ENCODE assay signal across 10 cellular contexts in genomic region chr2:131394147-131394931, GRCh38. TPM values are rescaled to one million over a fixed set of nuclear protein-coding genes. Genes with fewer than 3 reads are reported as not detected.
DNase-seq lines count a peak whose midpoint lies in the region; ATAC-seq, FAIRE-seq and TF ChIP-seq lines count a peak whose summit lies in the region.
"Had no signal": no experiment of that assay in that cellular context is flagged by ENCODE, and none has a peak within 500 bp of the region (broad histone marks: within the 10 kb centered on the region; RNA-seq: fewer than 3 reads in every experiment).

No MANE protein-coding gene starts in this region.

- H2BK12ac ChIP-seq in H1 (ENCODE audit: low read depth, low read length): peak overlapping the region; percentile 39; the same call in 1 of the 2 replicates

- no peak overlapping the region for H3K56ac ChIP-seq in H1 (replicated peaks; ENCODE audit: insufficient read length, low read depth, low read length)

- H3K4me1 Mint-ChIP-seq in mesothelial cell of epicardium: peaks cover 11% of the 10 kb centered on the region

- no peak overlapping the region for H2BK120ac ChIP-seq in H1 (replicated peaks; ENCODE audit: low read depth, low read length)

- no peak overlapping the region for H3K27ac ChIP-seq in H1 (ENCODE audit: low read depth, low read length)

- H3K9ac ChIP-seq in H1 (replicated peaks in 1 of 4; ENCODE audit: extremely low read depth in 1 of 4, low read depth in 3 of 4, low read length in 3 of 4): peak overlapping the region in 1 of 4 experiments; percentile 40; a peak in 2 of 7 replicates

- TF ChIP-seq POLR2A in H1 (IDR thresholded peaks at IDR 0.05; ENCODE audit: control extremely low read depth in 1 of 2, low read depth in 2 of 2, low read length in 2 of 2): no peak

- no peak overlapping the region for H3K14ac ChIP-seq in H1 (ENCODE audit: insufficient read length)

- H3K18ac ChIP-seq in H1 (ENCODE audit: extremely low read depth, low read length): no peak overlapping the region; the same call in 1 of the 2 replicates

- no peaks in the 10 kb centered on the region for H4K20me1 ChIP-seq in H1 (replicated peaks in 1 of 2; ENCODE audit: control insufficient read depth in 1 of 2, insufficient read depth in 2 of 2, low read length in 2 of 2)

- H3K36me3 ChIP-seq in BJ (ENCODE audit: control insufficient read depth, insufficient read depth, low read length) (no peaks in the 10 kb centered on the region), H1 (ENCODE audit: control insufficient read depth in 2 of 4, insufficient read depth in 4 of 4, low read length in 3 of 4) (no peaks in the 10 kb centered on the region)

- peaks cover 74% of the 10 kb centered on the region for H3K27me3 Mint-ChIP-seq in mesothelial cell of epicardium (ENCODE audit: low read depth)

- no peak for FAIRE-seq in H1 (lab: Jason Lieb, UNC)

- POLR2A ChIA-PET in BJ (lab: Charles Lee): no interaction called here
- POLR2A ChIA-PET in H1 (lab: Charles Lee; ENCODE audit: partially characterized antibody): no interaction called here

- CTCF ChIA-PET in BJ (lab: Yijun Ruan, JAX) (interaction anchor here (0.7 kb wide), 1 partner anchor 19 kb away, joined by 5 read pairs; no protein-coding TSS in a partner anchor), H1 (lab: Charles Lee; ENCODE audit: partially characterized antibody) (interaction anchor here (1.7 to 2.5 kb wide), 3 partner anchors 19 to 240 kb away, joined by 4 to 9 read pairs (median 6); partner anchors contain the start of gene MZT2A)

- TF ChIP-seq CTCF in BJ (IDR thresholded peaks at IDR 0.05; ENCODE audit: insufficient read depth, low read depth, low read length) (no peak), H1 (IDR thresholded peaks at IDR 0.05; ENCODE audit: control extremely low read depth in 1 of 3, insufficient read depth in 1 of 3, low read depth in 1 of 3, low read length in 3 of 3) (peak in 2 of 3 experiments; percentile 15 to 27; a peak in 3 of 4 replicates), mesothelial cell of epicardium (IDR thresholded peaks at IDR 0.05; ENCODE audit: unreplicated experiment) (no peak)

- no peaks in the 10 kb centered on the region for H3K9me3 ChIP-seq in H1 (ENCODE audit: insufficient read depth in 2 of 2, low read depth in 1 of 2, low read length in 1 of 2)

- TF ChIP-seq EP300 in H1 (IDR thresholded peaks at IDR 0.05; ENCODE audit: borderline replicate concordance in 1 of 2, low read depth in 2 of 2, low read length in 2 of 2): no peak

- H3K79me1 ChIP-seq in H1 (ENCODE audit: low read depth, low read length): no peaks in the 10 kb centered on the region

- H3K4me3 ChIP-seq in BJ (ENCODE audit: low read depth, low read length) (peak overlapping the region; percentile 3; the same call in 1 of the 2 replicates), H1 (ENCODE audit: extremely low read depth in 1 of 4, insufficient read depth in 2 of 4, low read depth in 3 of 4, low read length in 4 of 4) (peak overlapping the region; percentile 52 to 70 (median 62))
- H3K4me3 ChIP-seq: lung had no signal

- ATAC-seq in HG02885 (IDR thresholded peaks at IDR 0.05; ENCODE audit: poor library complexity, unreplicated experiment): peak; percentile 90
- ATAC-seq in HG03139 (IDR thresholded peaks at IDR 0.05; ENCODE audit: unreplicated experiment): no peak
- no peak for ATAC-seq in HG03280 (IDR thresholded peaks at IDR 0.05; ENCODE audit: unreplicated experiment)
- ATAC-seq in GM18498 (IDR thresholded peaks at IDR 0.05; ENCODE audit: unreplicated experiment): no peak

- DNase-seq in BJ (ENCODE audit: low read depth) (no peak), H1 (ENCODE audit: low read depth in 1 of 2, low spot score in 2 of 2) (peak in 1 of 2 experiments; percentile 73), mesothelial cell of epicardium (ENCODE audit: low spot score in 2 of 2, unreplicated experiment in 2 of 2) (no peak)
- no peak for DNase-seq in central memory CD4-positive, alpha-beta T cell
- DNase-seq: MM.1S had no signal

- peak overlapping the region; percentile 68 for H3K4me3 Mint-ChIP-seq in mesothelial cell of epicardium

- H4K91ac ChIP-seq in H1 (replicated peaks; ENCODE audit: insufficient read length, low read length): no peak overlapping the region

- H3K36me3 Mint-ChIP-seq in mesothelial cell of epicardium: no peaks in the 10 kb centered on the region

- no peak overlapping the region for H2AK5ac ChIP-seq in H1 (ENCODE audit: low read depth, low read length)

- no peak overlapping the region; the same call in 1 of the 2 replicates for H4K8ac ChIP-seq in H1 (ENCODE audit: extremely low read depth, insufficient read depth, low read length)

- no peak overlapping the region for H3K23ac ChIP-seq in H1 (ENCODE audit: insufficient read length)

- no peaks in the 10 kb centered on the region for H3K79me2 ChIP-seq in H1 (ENCODE audit: control insufficient read depth in 1 of 2, insufficient read depth in 2 of 2, low read length in 2 of 2)

- no peak overlapping the region for H3K27ac Mint-ChIP-seq in mesothelial cell of epicardium

- 13% methylated on average over 39 of the region's 45 CpGs; no CpG with 5 or more reads in 1 of the 2 experiments for WGBS in H1 (ENCODE audit: extremely low coverage in 1 of 2, insufficient coverage in 1 of 2, insufficient read length in 1 of 2, insufficient replicate concordance in 2 of 2, low coverage in 1 of 2, low lambda C conversion rate in 2 of 2, missing lambda C conversion rate in 1 of 2), 2 experiments

- peaks cover 0 to 4% (median 0%) of the 10 kb centered on the region in 4 experiments; a peak in 1 of 7 replicates for H3K4me1 ChIP-seq in H1 (replicated peaks in 1 of 4; ENCODE audit: control insufficient read depth in 3 of 4, insufficient read depth in 4 of 4, low read length in 3 of 4)

- H2BK5ac ChIP-seq in H1 (ENCODE audit: low read depth, low read length): no peak overlapping the region

- H2AFZ ChIP-seq in H1 (ENCODE audit: low read length): peak overlapping the region; percentile 73; the same call in 1 of the 2 replicates

- H3K27me3 ChIP-seq in BJ (ENCODE audit: control insufficient read depth, insufficient read depth, low read length) (no peaks in the 10 kb centered on the region), H1 (replicated peaks in 1 of 4; ENCODE audit: control insufficient read depth in 3 of 4, extremely low read depth in 1 of 4, insufficient read depth in 3 of 4, low read length in 3 of 4) (peaks cover 2 to 10% (median 6%) of the 10 kb centered on the region in 4 experiments; a peak in 6 of 7 replicates)

- peak overlapping the region; percentile 86 to 97 for H3K4me2 ChIP-seq in H1 (ENCODE audit: insufficient read depth in 1 of 2, low read depth in 2 of 2, low read length in 2 of 2)

- H2BK15ac ChIP-seq in H1 (ENCODE audit: low read length): no peak overlapping the region

- no peak overlapping the region for H2BK20ac ChIP-seq in H1 (ENCODE audit: low read length)

- no peak overlapping the region for H3K4ac ChIP-seq in H1 (replicated peaks; ENCODE audit: insufficient read length, low read depth, low read length)

- peak; percentile 22 to 51; a peak in 2 of 4 replicates for TF ChIP-seq RAD21 in H1 (IDR thresholded peaks at IDR 0.05 in 1 of 2, conservative IDR thresholded peaks at IDR 0.05 in 1 of 2; ENCODE audit: low read depth in 2 of 2, low read length in 2 of 2)

- H3K23me2 ChIP-seq in H1 (ENCODE audit: low read depth, low read length): peaks cover 7% of the 10 kb centered on the region; the same call in 1 of the 2 replicates

- H4K5ac ChIP-seq in H1 (ENCODE audit: insufficient read length, low read depth, low read length): no peak overlapping the region

- H3K9me3 Mint-ChIP-seq in mesothelial cell of epicardium: no peaks in the 10 kb centered on the region

TF ChIP-seq in H1, 55 proteins besides CTCF, POLR2A, EP300 and RAD21:
- TF ChIP-seq EZH2 (IDR thresholded peaks at IDR 0.05; ENCODE audit: low read depth, low read length, severe bottlenecking): peak; percentile 28
- TF ChIP-seq CHD2 (IDR thresholded peaks at IDR 0.05; ENCODE audit: low read length): no peak

RNA-seq across cellular contexts. Expression of gene RAB6D, which starts 30.4 kb away (rescaled TPM):
- polyA plus RNA-seq in BJ (2011; rRNA removed) (not detected in 2 replicates), H1 (2011; rRNA removed) (0.05 and 0.06 TPM in 2 replicates)
- polyA minus RNA-seq in BJ (2011; rRNA and poly(A)+ RNA removed): not detected in 2 replicates
- total RNA-seq in H1 (2021; fragmentation: NEBNext Ultra II Directional; extraction: Animal tissue kit (Norgen Biotek cat#: 25700)): 0.17 and 0.22 TPM in 2 replicates
- 0.05 TPM for polyA plus RNA-seq in H1 (2011; cell fraction: cytosol; rRNA removed)
- polyA plus RNA-seq in H1 (2011; cell fraction: nucleus; rRNA removed): not detected
- 0.05 to 0.10 TPM in 2 of 4 replicates, not detected in the others for polyA plus RNA-seq in H1 (2012, experiment 1 of 2)
- polyA plus RNA-seq in H1 (2012, experiment 2 of 2): not detected
- 0.02 TPM for polyA plus RNA-seq in H1 (2013, experiment 1 of 2)
- polyA plus RNA-seq in H1 (2013, experiment 2 of 2): 0.02 TPM
- 0.07 and 0.13 TPM in 2 replicates for polyA minus RNA-seq in H1 (2011; rRNA and poly(A)+ RNA removed)
- not detected for polyA minus RNA-seq in H1 (2011; cell fraction: cytosol; rRNA and poly(A)+ RNA removed)
- polyA minus RNA-seq in H1 (2011; cell fraction: nucleus; rRNA and poly(A)+ RNA removed): not detected
- not detected in 3 replicates for total RNA-seq in mesothelial cell of epicardium

Comparison
In these comparisons a context has a peak if more than half of its experiments do, and no peak if none do; other contexts are left out.
1. CTCF ChIP-seq: peak in H1 (2 of 3); none in BJ (single experiment) and mesothelial cell of epicardium (single experiment).